In genomic region chr18:33115476-33115875, GRCh38 we compare ENCODE assay signal across 29 cellular contexts.
"Had no signal": no experiment of that assay in that cellular context is flagged by ENCODE, and none has a peak within 500 bp of the region (broad histone marks: within the 10 kb centered on the region; RNA-seq: fewer than 3 reads in every experiment).

No MANE protein-coding gene starts in this region.

- DNase-seq: activated CD4-positive, alpha-beta memory T cell treated with anti-CD3 and anti-CD28 coated beads for 36 hours; activated CD4-positive, alpha-beta T cell treated with anti-CD3 and anti-CD28 coated beads for 36 hours; activated CD4-positive, alpha-beta T cell treated with anti-CD3 and anti-CD28 coated beads, Interleukin-2, amount 10 ng/mL, durations not matched to agents 24 days and 14 days; activated CD4-positive, CD25-positive, alpha-beta regulatory T cell; activated CD4-positive, CD25-positive, alpha-beta regulatory T cell treated with anti-CD3 and anti-CD28 coated beads, Interleukin-2, amount 50 U/mL, for 72 hours; activated CD8-positive, alpha-beta memory T cell treated with anti-CD3 and anti-CD28 coated beads, Interleukin-2, amount 10 ng/mL, durations not matched to agents 7 days and 5 days; activated CD8-positive, alpha-beta memory T cell treated with anti-CD3 and anti-CD28 coated beads, Interleukin-2, amount 50 U/mL, for 4 hours; activated CD8-positive, alpha-beta T cell treated with anti-CD3 and anti-CD28 coated beads, Interleukin-2, amount 10 ng/mL, durations not matched to agents 7 days and 5 days; activated gamma-delta T cell; activated naive CD4-positive, alpha-beta T cell; activated naive CD4-positive, alpha-beta T cell treated with anti-CD3 and anti-CD28 coated beads, Interleukin-2, amount 10 ng/mL, durations not matched to agents 7 days and 5 days; activated naive CD8-positive, alpha-beta T cell treated with anti-CD3 and anti-CD28 coated beads, Interleukin-2, amount 10 ng/mL, durations not matched to agents 7 days and 5 days; activated T-cell treated with anti-CD3 and anti-CD28 coated beads, Interleukin-2, amount 50 U/mL, for 1 hour; activated T-cell treated with anti-CD3 and anti-CD28 coated beads, Interleukin-2, amount 50 U/mL, for 72 hours; central memory CD4-positive, alpha-beta T cell; cerebellar nuclear complex; dorsolateral prefrontal cortex; effector memory CD4-positive, alpha-beta T cell; endodermal cell; foreskin fibroblast; T-helper 1 cell; T-helper 17 cell; T1000 had no signal

- H3K27me3 ChIP-seq: ascending aorta, breast epithelium, cardiac muscle cell had no signal

- FAIRE-seq: frontal cortex had no signal

- H3K9me3 ChIP-seq: ascending aorta, breast epithelium had no signal

- H3K27ac ChIP-seq: ascending aorta, breast epithelium, cardiac muscle cell, coronary artery, dorsolateral prefrontal cortex had no signal

- H3K36me3 ChIP-seq: ascending aorta, breast epithelium, cardiac muscle cell had no signal

- H3K4me3 ChIP-seq: ascending aorta, breast epithelium, cardiac muscle cell, coronary artery, dorsolateral prefrontal cortex had no signal

- H3K4me1 ChIP-seq: ascending aorta, breast epithelium had no signal

- ATAC-seq: activated CD4-positive, alpha-beta T cell treated with anti-CD3 and anti-CD28 coated beads for 36 hours; activated CD8-positive, alpha-beta memory T cell treated with anti-CD3 and anti-CD28 coated beads, Interleukin-2, amount 10 ng/mL, durations not matched to agents 7 days and 5 days; activated CD8-positive, alpha-beta T cell treated with anti-CD3 and anti-CD28 coated beads, Interleukin-2, amount 10 ng/mL, durations not matched to agents 7 days and 5 days; activated naive CD4-positive, alpha-beta T cell treated with anti-CD3 and anti-CD28 coated beads, Interleukin-2, amount 50 U/mL, for 72 hours; activated T-cell treated with anti-CD3 and anti-CD28 coated beads, Interleukin-2, amount 50 U/mL, for 72 hours; T-helper 17 cell had no signal
